Comparison of ENCODE assay signal across 1 cellular context in genomic region chr10:58275261-58275660, GRCh38.
TF ChIP-seq lines count a peak whose summit lies in the region.

No MANE protein-coding gene starts in this region.

TF ChIP-seq in GM12878, 131 proteins besides CTCF, POLR2A, EP300 and RAD21:
- TF ChIP-seq TBL1XR1 (IDR thresholded peaks at IDR 0.05; ENCODE audit: low read depth, low read length) (no peak), YBX1 (IDR thresholded peaks at IDR 0.05) (no peak), SKIL (IDR thresholded peaks at IDR 0.05; ENCODE audit: low read depth, poor library complexity, severe bottlenecking) (no peak), MLLT1 (IDR thresholded peaks at IDR 0.05) (no peak), HDGF (IDR thresholded peaks at IDR 0.05) (no peak), SPI1 (IDR thresholded peaks at IDR 0.05; ENCODE audit: borderline replicate concordance, insufficient read depth, low read depth, low read length) (no peak), EZH2 (IDR thresholded peaks at IDR 0.05; ENCODE audit: borderline replicate concordance, control insufficient read depth, low read depth, low read length) (no peak), CHD2 (IDR thresholded peaks at IDR 0.05; ENCODE audit: borderline replicate concordance, low read depth, low read length) (no peak), RFX5 (IDR thresholded peaks at IDR 0.05; ENCODE audit: low read depth, low read length) (no peak), LARP7 (IDR thresholded peaks at IDR 0.05) (no peak), BCLAF1 (IDR thresholded peaks at IDR 0.05) (no peak), YY1 (IDR thresholded peaks at IDR 0.05; ENCODE audit: low read depth, low read length) (no peak), RB1 (IDR thresholded peaks at IDR 0.05; ENCODE audit: borderline replicate concordance) (no peak), STAT1 (conservative IDR thresholded peaks at IDR 0.05) (no peak)
